ENCODE assay signal across 8 cellular contexts in the genomic region with DNA sequence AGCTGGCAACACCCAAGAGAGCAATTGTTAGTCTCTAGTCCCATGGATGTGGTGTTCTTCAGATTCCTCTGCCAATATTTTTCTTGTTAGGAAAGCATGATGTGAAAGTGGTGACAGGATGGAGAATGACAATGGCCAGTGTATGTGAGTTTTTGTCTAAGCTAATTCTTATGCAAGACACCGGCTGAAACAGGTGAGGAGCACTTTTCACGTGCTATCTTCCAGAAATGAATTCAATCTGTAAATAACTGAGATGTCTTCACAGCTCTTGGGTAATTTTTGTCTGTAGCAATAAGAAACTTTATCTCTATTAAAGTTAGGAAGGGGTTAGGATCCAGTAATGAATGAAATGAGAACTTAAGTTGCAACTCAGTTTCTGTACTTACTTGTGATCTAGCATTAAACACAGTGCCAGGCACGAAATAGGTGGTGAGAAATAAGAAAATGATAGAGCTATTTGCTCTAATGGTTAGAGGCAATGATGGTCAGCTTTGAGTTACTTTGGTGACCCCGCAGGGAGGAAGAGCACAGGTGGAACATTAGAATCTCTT. TPM values are rescaled to one million over a fixed set of nuclear protein-coding genes. Genes with fewer than 3 reads are reported as not detected.
A peak's percentile ranks its signal among the peaks of the same experiment; 100 is the strongest.
DNase-seq lines count a peak whose midpoint lies in the region; ATAC-seq and TF ChIP-seq lines count a peak whose summit lies in the region.

No MANE protein-coding gene starts in this region.

- peak overlapping the region; percentile 97 to 98 for H4K8ac ChIP-seq in IMR-90 (ENCODE audit: low read depth in 2 of 2, low read length in 2 of 2)

- DNase-seq in IMR-90 (no peak), coronary artery (ENCODE audit: low spot score) (no peak), NCI-H1694 treated with DMSO at 0.1 percent for 48 hours (lab: John Stamatoyannopoulos, UW) (no peak), SIG-M5 (lab: John Stamatoyannopoulos, UW) (no peak), NCI-H146 treated with DMSO at 0.1 percent for 48 hours (lab: John Stamatoyannopoulos, UW; ENCODE audit: unreplicated experiment) (no peak)

- H3K4me3 Mint-ChIP-seq in nephron: peak overlapping the region; percentile 95 to 96 (median 95)

- H3K9me3 ChIP-seq in BLaER1 treated with 17β-estradiol and CSF1 and Interleukin-3, amounts not matched to agents 10 nM and 100 nM (replicated peaks in 1 of 11): no peaks in the 10 kb centered on the region
- H3K9me3 ChIP-seq in IMR-90 (ENCODE audit: control insufficient read depth, insufficient read depth, low read length): no peaks in the 10 kb centered on the region

- peak overlapping the region; percentile 85 to 98 (median 94) for H3K4me2 ChIP-seq in BLaER1 treated with 17β-estradiol and CSF1 and Interleukin-3, amounts not matched to agents 10 nM and 100 nM
- peak overlapping the region; percentile 98 for H3K4me2 ChIP-seq in IMR-90 (ENCODE audit: low read depth, low read length)

- no peaks in the 10 kb centered on the region for H3K27me3 Mint-ChIP-seq in nephron (ENCODE audit: low read depth)

- dilution Hi-C loops in IMR-90 (cut with HindIII; ENCODE audit: low sequenced_read_pairs, unreplicated experiment): no loop called here

- in situ Hi-C loops in IMR-90 (cut with MboI; ENCODE audit: low sequenced_read_pairs): no loop called here

- POLR2A ChIA-PET in IMR-90 (lab: Charles Lee; ENCODE audit: unreplicated experiment): interaction anchor here (1.0 kb wide), 1 partner anchor 154 kb away, joined by 3 read pairs; no protein-coding TSS in a partner anchor

- no peak for TF ChIP-seq RAD21 in IMR-90 (IDR thresholded peaks at IDR 0.05; ENCODE audit: low read length)

- peak overlapping the region; percentile 99 for H2AFZ ChIP-seq in IMR-90 (replicated peaks; ENCODE audit: low read length, poor library complexity)

- peak overlapping the region in 9 of 11 experiments; percentile 80 to 87 (median 84); a peak in 15 of 22 replicates for H3K9ac ChIP-seq in BLaER1 treated with 17β-estradiol and CSF1 and Interleukin-3, amounts not matched to agents 10 nM and 100 nM
- H3K9ac ChIP-seq in IMR-90 (ENCODE audit: low read depth, low read length): peak overlapping the region; percentile 88; the same call in 1 of the 2 replicates

- peak overlapping the region; percentile 93 for H3K14ac ChIP-seq in IMR-90 (replicated peaks; ENCODE audit: low read depth, low read length)

- H2AK9ac ChIP-seq in IMR-90 (replicated peaks; ENCODE audit: low read depth, low read length, poor library complexity): peak overlapping the region; percentile 86

- TF ChIP-seq POLR2A in IMR-90 (IDR thresholded peaks at IDR 0.05; ENCODE audit: low read depth, low read length): no peak

- H3K4ac ChIP-seq in IMR-90 (ENCODE audit: low read depth, low read length): peak overlapping the region; percentile 93

- H3K27ac Mint-ChIP-seq in nephron: peak overlapping the region; percentile 80 to 96 (median 92)

- CTCF ChIA-PET in IMR-90 (lab: Yijun Ruan, JAX): interaction anchor here (1.3 kb wide), 1 partner anchor 11 kb away, joined by 4 read pairs; no protein-coding TSS in a partner anchor

- no peaks in the 10 kb centered on the region for H3K36me3 Mint-ChIP-seq in nephron (ENCODE audit: low read depth)

- H3K27ac ChIP-seq in BLaER1 treated with 17β-estradiol and CSF1 and Interleukin-3, amounts not matched to agents 10 nM and 100 nM: peak overlapping the region in 9 of 11 experiments; percentile 70 to 87 (median 79); a peak in 15 of 22 replicates
- H3K27ac ChIP-seq in IMR-90 (ENCODE audit: insufficient read depth, low read length): no peak overlapping the region; the same call in 1 of the 2 replicates
- H3K27ac ChIP-seq in coronary artery: peak overlapping the region in 1 of 2 donors; percentile 81

- no TSS peak for BruUV-seq in IMR-90 (replicated peaks; lab: Mats Ljungman, UMichigan)

- H2BK20ac ChIP-seq in IMR-90 (ENCODE audit: low read depth, low read length): 0 out of 2 replicates have a peak overlapping the region, but pooled peaks have one; percentile 23

- H3K18ac ChIP-seq in IMR-90 (ENCODE audit: low read depth, low read length): peak overlapping the region; percentile 55

- H2AK5ac ChIP-seq in IMR-90 (ENCODE audit: low read depth, low read length): peak overlapping the region; percentile 75; the same call in 1 of the 2 replicates

- H3K4me1 Mint-ChIP-seq in nephron: peaks cover 37% of the 10 kb centered on the region

- peak overlapping the region; percentile 67; the same call in 1 of the 2 replicates for H3K56ac ChIP-seq in IMR-90 (ENCODE audit: extremely low read depth, insufficient read depth, low read length)

- peaks cover 0 to 21% (median 0%) of the 10 kb centered on the region in 11 experiments; a peak in 8 of 22 replicates for H4K20me1 ChIP-seq in BLaER1 treated with 17β-estradiol and CSF1 and Interleukin-3, amounts not matched to agents 10 nM and 100 nM
- H4K20me1 ChIP-seq in IMR-90 (ENCODE audit: insufficient read depth, low read length): peaks cover 8% of the 10 kb centered on the region; the same call in 1 of the 2 replicates

- H3K27me3 ChIP-seq in BLaER1 treated with 17β-estradiol and CSF1 and Interleukin-3, amounts not matched to agents 10 nM and 100 nM: peaks cover 0 to 30% (median 20%) of the 10 kb centered on the region in 11 experiments; a peak in 18 of 22 replicates
- H3K27me3 ChIP-seq in IMR-90 (ENCODE audit: control insufficient read depth, insufficient read depth, low read length): no peaks in the 10 kb centered on the region

- no peak overlapping the region for H2BK15ac ChIP-seq in IMR-90 (ENCODE audit: low read depth, low read length)

- no peak for ATAC-seq in IMR-90 (ENCODE audit: low read depth)
- ATAC-seq in GM21825 (IDR thresholded peaks at IDR 0.05; ENCODE audit: unreplicated experiment): no peak

- H3K9me1 ChIP-seq in IMR-90 (ENCODE audit: insufficient read depth, low read length): peaks cover 5% of the 10 kb centered on the region

- peaks cover 0 to 7% (median 4%) of the 10 kb centered on the region in 11 experiments; a peak in 3 of 22 replicates for H3K36me3 ChIP-seq in BLaER1 treated with 17β-estradiol and CSF1 and Interleukin-3, amounts not matched to agents 10 nM and 100 nM
- H3K36me3 ChIP-seq in IMR-90 (ENCODE audit: control insufficient read depth, insufficient read depth, low read length): no peaks in the 10 kb centered on the region

- H3K4me3 ChIP-seq in BLaER1 treated with 17β-estradiol and CSF1 and Interleukin-3, amounts not matched to agents 10 nM and 100 nM: peak overlapping the region; percentile 67 to 85 (median 78)
- peak overlapping the region; percentile 91 for H3K4me3 ChIP-seq in IMR-90 (ENCODE audit: insufficient read depth, low read depth, low read length)
- H3K4me3 ChIP-seq in coronary artery: peak overlapping the region; percentile 89

- peak overlapping the region; percentile 93 for H3K23ac ChIP-seq in IMR-90 (ENCODE audit: low read depth, low read length)

- H2BK5ac ChIP-seq in IMR-90 (ENCODE audit: low read depth, low read length, poor library complexity, severe bottlenecking): peak overlapping the region; percentile 78

- intact Hi-C loops in IMR-90 (cut with micrococcal nuclease): no loop called here

- H4K5ac ChIP-seq in IMR-90 (ENCODE audit: low read depth, low read length): peak overlapping the region; percentile 97

- H3K79me1 ChIP-seq in IMR-90 (ENCODE audit: low read depth in 1 of 2, low read length in 2 of 2): peaks cover 17 to 46% of the 10 kb centered on the region in 2 experiments

- peaks cover 23 to 50% (median 29%) of the 10 kb centered on the region in 10 experiments for H3K4me1 ChIP-seq in BLaER1 treated with 17β-estradiol and CSF1 and Interleukin-3, amounts not matched to agents 10 nM and 100 nM
- H3K4me1 ChIP-seq in IMR-90 (ENCODE audit: control insufficient read depth, insufficient read depth, low read length): peaks cover under 1% of the 10 kb centered on the region

- peak overlapping the region; percentile 84 for H2BK120ac ChIP-seq in IMR-90 (ENCODE audit: low read depth, low read length)

- no peak for TF ChIP-seq CTCF in IMR-90 (conservative IDR thresholded peaks at IDR 0.05; ENCODE audit: low read depth, low read length)
- TF ChIP-seq CTCF in coronary artery (IDR thresholded peaks at IDR 0.05): no peak
- no peak for TF ChIP-seq CTCF in nephron (IDR thresholded peaks at IDR 0.05; ENCODE audit: unreplicated experiment in 3 of 3)

- H3K9me3 Mint-ChIP-seq in nephron: no peaks in the 10 kb centered on the region

- WGBS in IMR-90 (ENCODE audit: extremely low coverage in 2 of 2, insufficient read length in 1 of 2), 2 experiments: no CpG with 5 or more reads among the region's 4 CpGs

- peak overlapping the region; percentile 92 for H4K91ac ChIP-seq in IMR-90 (ENCODE audit: insufficient read depth, low read depth, low read length)

TF ChIP-seq in IMR-90, 13 proteins besides CTCF, POLR2A, EP300 and RAD21:
- TF ChIP-seq MXI1 (IDR thresholded peaks at IDR 0.05; ENCODE audit: borderline replicate concordance, low read depth, low read length): no peak
- TF ChIP-seq CHD1 (IDR thresholded peaks at IDR 0.05; ENCODE audit: low read depth, low read length): no peak
- no peak for TF ChIP-seq RFX5 (IDR thresholded peaks at IDR 0.05; ENCODE audit: low read depth, low read length)
- TF ChIP-seq MAZ (IDR thresholded peaks at IDR 0.05; ENCODE audit: borderline replicate concordance, low read depth, low read length): no peak
- TF ChIP-seq CEBPB (IDR thresholded peaks at IDR 0.05; ENCODE audit: low read depth, low read length): peak; percentile 46; the same call in 1 of the 2 replicates
TF ChIP-seq in IMR-90: peak in this region for 1.

RNA-seq across cellular contexts. Expression of gene AGPS, which starts 0.7 kb away (rescaled TPM):
- total RNA-seq in IMR-90 (2012; rRNA removed): 18.6 and 34.4 TPM in 2 replicates
- 5.5 and 6.6 TPM in 2 replicates for polyA plus RNA-seq in IMR-90 (2012; rRNA removed)
- 2.5 and 7.5 TPM in 2 replicates for polyA plus RNA-seq in IMR-90 (2012; cell fraction: cytosol; rRNA removed)
- polyA plus RNA-seq in IMR-90 (2012; cell fraction: nucleus; rRNA removed; ENCODE audit: low replicate concordance): 2.3 and 3.0 TPM in 2 replicates
